ENCODE assay signal across 27 cellular contexts in genomic region chr1:239958063-239958462, GRCh38.
"Had no signal": no experiment of that assay in that cellular context is flagged by ENCODE, and none has a peak within 500 bp of the region (broad histone marks: within the 10 kb centered on the region; RNA-seq: fewer than 3 reads in every experiment).

No MANE protein-coding gene starts in this region.

- H3K4me1 ChIP-seq: left ventricle myocardium inferior, pancreas, prostate gland, tibial nerve, uterus had no signal

- H3K4me3 Mint-ChIP-seq: mesothelial cell of epicardium; naive B cell; natural killer cell; nephron progenitor cell; stimulated activated naive CD8-positive, alpha-beta T cell treated with anti-CD3 and anti-CD28 coated beads, Interleukin-15, amount 100 ng/mL, for 72 hours; type B pancreatic cell had no signal

- H3K9me3 ChIP-seq: left ventricle myocardium inferior, pancreas, prostate gland, tibial nerve, uterus had no signal

- H3K36me3 ChIP-seq: left ventricle myocardium inferior, pancreas, prostate gland, tibial nerve, uterus had no signal

- H3K27ac Mint-ChIP-seq: mesothelial cell of epicardium; naive B cell; natural killer cell; stimulated activated naive CD8-positive, alpha-beta T cell treated with anti-CD3 and anti-CD28 coated beads, Interleukin-15, amount 100 ng/mL, for 72 hours; type B pancreatic cell had no signal

- H2AFZ ChIP-seq: hepatocyte had no signal

- H3K4me2 ChIP-seq: hepatocyte had no signal

- ATAC-seq: natural killer cell; pancreas; right cardiac atrium; sciatic nerve; stimulated activated naive CD8-positive, alpha-beta T cell treated with anti-CD3 and anti-CD28 coated beads, Interleukin-15, amount 100 ng/mL, for 72 hours had no signal

- FAIRE-seq: pancreas had no signal

- H3K79me2 ChIP-seq: hepatocyte had no signal

- H3K27me3 ChIP-seq: tibial nerve, uterus had no signal

- H3K36me3 Mint-ChIP-seq: mesothelial cell of epicardium, naive B cell, natural killer cell, type B pancreatic cell had no signal

- DNase-seq: islet precursor cell; left ventricle myocardium inferior; mesendoderm; naive B cell; natural killer cell; nephron progenitor cell; nucleus accumbens; pancreas; posterior cingulate gyrus; retina; right cardiac atrium; stimulated activated CD4-positive, alpha-beta T cell treated with anti-CD3 and anti-CD28 coated beads, Interleukin-12 subunit alpha, Interleukin-12 subunit beta, amount 100 ng/mL, for 4 hours; stimulated activated CD4-positive, alpha-beta T cell treated with anti-CD3 and anti-CD28 coated beads, Interleukin-15, amount 100 ng/mL, for 24 hours; stimulated activated CD4-positive, alpha-beta T cell treated with anti-CD3 and anti-CD28 coated beads, Interleukin-2, amount 100 ng/mL, for 24 hours; stimulated activated CD4-positive, alpha-beta T cell treated with anti-CD3 and anti-CD28 coated beads, Interleukin-4, amount 100 ng/mL, for 1 hour; stimulated activated naive CD4-positive, alpha-beta T cell treated with Interleukin-2 at 50 U/mL for 16 hours; stimulated activated naive CD8-positive, alpha-beta T cell treated with anti-CD3 and anti-CD28 coated beads, Interleukin-15, amount 100 ng/mL, for 72 hours; substantia nigra; uterus had no signal

- H3K4me1 Mint-ChIP-seq: mesothelial cell of epicardium; naive B cell; natural killer cell; stimulated activated naive CD8-positive, alpha-beta T cell treated with anti-CD3 and anti-CD28 coated beads, Interleukin-15, amount 100 ng/mL, for 72 hours had no signal

- H3K9me3 Mint-ChIP-seq: mesothelial cell of epicardium; natural killer cell; stimulated activated naive CD8-positive, alpha-beta T cell treated with anti-CD3 and anti-CD28 coated beads, Interleukin-15, amount 100 ng/mL, for 72 hours; type B pancreatic cell had no signal

- H3K4me3 ChIP-seq: hepatocyte, left ventricle myocardium inferior, lung, pancreas, prostate gland, skin epidermis, tibial nerve, uterus had no signal

- H3K27ac ChIP-seq: hepatocyte, left ventricle myocardium inferior, pancreas, prostate gland, skin epidermis, tibial nerve, uterus had no signal
